17 cellular contexts compared by ENCODE assay signal in the genomic region with DNA sequence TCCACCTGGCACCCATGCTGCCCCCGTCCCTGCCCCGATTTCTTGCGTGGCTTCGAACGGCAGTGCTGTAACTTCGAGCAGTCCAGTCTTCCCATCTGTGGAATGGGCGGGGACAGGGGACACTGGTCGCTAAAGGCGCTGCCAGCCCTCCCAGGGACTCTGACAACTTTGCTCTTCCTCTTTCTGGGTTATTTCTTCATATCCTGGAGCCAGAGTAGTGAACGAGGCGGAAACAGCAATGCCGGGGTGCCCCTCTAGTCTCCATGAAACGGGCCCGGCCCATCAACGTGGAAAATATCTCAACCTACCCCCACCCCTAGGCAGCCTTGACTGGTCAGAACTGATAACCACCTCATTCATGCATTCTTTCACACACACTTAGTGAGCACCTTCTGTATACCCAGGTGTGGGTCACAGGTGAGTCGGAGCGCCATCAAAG. TPM values are rescaled to one million over a fixed set of nuclear protein-coding genes. Genes with fewer than 3 reads are reported as not detected.
DNase-seq lines count a peak whose midpoint lies in the region; ATAC-seq and TF ChIP-seq lines count a peak whose summit lies in the region.
"Had no signal": no experiment of that assay in that cellular context is flagged by ENCODE, and none has a peak within 500 bp of the region (broad histone marks: within the 10 kb centered on the region; RNA-seq: fewer than 3 reads in every experiment).

No MANE protein-coding gene starts in this region.

- WGBS in psoas muscle, 3 donors: 81 to 83% (median 81%) methylated on average over 17 of the region's 17 CpGs

- peaks cover 18% of the 10 kb centered on the region for H3K4me1 Mint-ChIP-seq in MCF 10A (ENCODE audit: insufficient read depth, unreplicated experiment)

- H3K4me3 Mint-ChIP-seq in MCF 10A (ENCODE audit: unreplicated experiment): no peak overlapping the region
- H3K4me3 Mint-ChIP-seq: activated CD4-positive, alpha-beta memory T cell treated with anti-CD3 and anti-CD28 coated beads for 36 hours; endodermal cell; H9 had no signal

- H3K4me1 ChIP-seq in right atrium auricular region (peaks cover 0 to 41% of the 10 kb centered on the region in 2 donors), psoas muscle (no peaks in the 10 kb centered on the region), A673 (ENCODE audit: insufficient read depth, low read length, poor library complexity, severe bottlenecking) (peaks cover 20% of the 10 kb centered on the region)

- H3K9me3 Mint-ChIP-seq in MCF 10A (ENCODE audit: unreplicated experiment): no peaks in the 10 kb centered on the region
- H3K9me3 Mint-ChIP-seq: activated CD4-positive, alpha-beta memory T cell treated with anti-CD3 and anti-CD28 coated beads for 36 hours; endodermal cell; H9 had no signal

- no peak overlapping the region for H3K27ac Mint-ChIP-seq in MCF 10A (ENCODE audit: low read depth, unreplicated experiment)
- H3K27ac Mint-ChIP-seq: activated CD4-positive, alpha-beta memory T cell treated with anti-CD3 and anti-CD28 coated beads for 36 hours; endodermal cell; H9 had no signal

- no peaks in the 10 kb centered on the region for H3K27me3 Mint-ChIP-seq in MCF 10A (ENCODE audit: insufficient read depth, unreplicated experiment)
- H3K27me3 Mint-ChIP-seq: activated CD4-positive, alpha-beta memory T cell treated with anti-CD3 and anti-CD28 coated beads for 36 hours had no signal

- POLR2A ChIA-PET in A673 (lab: Charles Lee; ENCODE audit: low non-redundant PET): no interaction called here
- POLR2A ChIA-PET in MCF 10A (lab: Yijun Ruan, JAX): interaction anchor here (0.6 to 3.9 kb wide), 2 partner anchors 13 to 54 kb away, joined by 3 to 17 read pairs; partner anchors contain the start of gene NOL12

- DNase-seq in GF-D8 (lab: John Stamatoyannopoulos, UW): peak; percentile 89
- DNase-seq in SIG-M5 treated with dmso at 0.1 percent for 504 hours (lab: John Stamatoyannopoulos, UW; ENCODE audit: unreplicated experiment): peak; percentile 95
- no peak for DNase-seq in right atrium auricular region (ENCODE audit: low spot score)
- DNase-seq in psoas muscle: peak; percentile 49 to 68
- no peak for DNase-seq in A673 (ENCODE audit: low spot score)
- no peak for DNase-seq in NCI-H2171 treated with DMSO at 0.1 percent for 48 hours (lab: John Stamatoyannopoulos, UW)
- DNase-seq in MCF 10A (ENCODE audit: unreplicated experiment): no peak
- DNase-seq: activated CD4-positive, alpha-beta memory T cell treated with anti-CD3 and anti-CD28 coated beads for 36 hours; activated gamma-delta T cell treated with Interleukin-2 at 50 U/mL for 16 hours; DMS53; endodermal cell; H9; NCI-H1092 treated with DMSO at 0.1 percent for 48 hours; T-helper 2 cell had no signal

- CTCF ChIA-PET in A673 (lab: Charles Lee) (no interaction called here), MCF 10A (lab: Yijun Ruan, JAX) (no interaction called here)

- BruUV-seq in A673 (replicated peaks; lab: Mats Ljungman, UMichigan) (no TSS peak), MCF 10A (replicated peaks; lab: Mats Ljungman, UMichigan) (no TSS peak)

- ATAC-seq in psoas muscle (no peak), HG02973 (IDR thresholded peaks at IDR 0.05; ENCODE audit: unreplicated experiment) (no peak)
- ATAC-seq: GM12878 had no signal

- H3K36me3 Mint-ChIP-seq in MCF 10A (ENCODE audit: insufficient read depth, unreplicated experiment): no peaks in the 10 kb centered on the region

- H3K36me3 ChIP-seq in right atrium auricular region: no peaks in the 10 kb centered on the region
- H3K36me3 ChIP-seq in psoas muscle (ENCODE audit: insufficient read depth in 1 of 2, low read depth in 1 of 2): no peaks in the 10 kb centered on the region
- no peaks in the 10 kb centered on the region for H3K36me3 ChIP-seq in A673 (ENCODE audit: insufficient read depth, low read length, poor library complexity, severe bottlenecking)
- H3K36me3 ChIP-seq: tibial nerve had no signal

- H3K9me3 ChIP-seq in right atrium auricular region: no peaks in the 10 kb centered on the region
- no peaks in the 10 kb centered on the region for H3K9me3 ChIP-seq in psoas muscle
- H3K9me3 ChIP-seq in A673 (ENCODE audit: low read depth, low read length, poor library complexity, severe bottlenecking): no peaks in the 10 kb centered on the region
- H3K9me3 ChIP-seq: tibial nerve had no signal

- intact Hi-C loops in psoas muscle (cut with DNase I): loop anchor here (5.0 kb wide), 1 partner anchor 42 kb away; the partner anchor contains the start of gene TRIOBP (in 2 of the 2)
- intact Hi-C loops in A673 (cut with micrococcal nuclease; ENCODE audit: unreplicated experiment): no loop called here
- intact Hi-C loops in MCF 10A (cut with micrococcal nuclease): no loop called here

- TF ChIP-seq CTCF in right atrium auricular region (IDR thresholded peaks at IDR 0.05) (no peak), psoas muscle (IDR thresholded peaks at IDR 0.05) (no peak), A673 (conservative IDR thresholded peaks at IDR 0.05; ENCODE audit: low read depth, low read length) (no peak), MCF 10A (IDR thresholded peaks at IDR 0.05; ENCODE audit: unreplicated experiment) (no peak)

- no peak overlapping the region for H3K4me3 ChIP-seq in right atrium auricular region
- H3K4me3 ChIP-seq in psoas muscle: no peak overlapping the region
- no peak overlapping the region for H3K4me3 ChIP-seq in A673 (ENCODE audit: low read depth, low read length, poor library complexity, severe bottlenecking)
- H3K4me3 ChIP-seq: GM12878, tibial nerve had no signal

- H3K27me3 ChIP-seq in right atrium auricular region (no peaks in the 10 kb centered on the region), psoas muscle (ENCODE audit: insufficient read depth in 3 of 3, low read length in 2 of 3) (peaks cover 0 to 5% (median 4%) of the 10 kb centered on the region in 3 donors), A673 (replicated peaks; ENCODE audit: insufficient read depth, low read depth, low read length, poor library complexity) (no peaks in the 10 kb centered on the region)
- H3K27me3 ChIP-seq: tibial nerve had no signal

- H3K27ac ChIP-seq in right atrium auricular region (peak overlapping the region; percentile 24 to 57), psoas muscle (peak overlapping the region; percentile 9), A673 (ENCODE audit: low read depth, low read length, poor library complexity, severe bottlenecking) (no peak overlapping the region)

RNA-seq across cellular contexts. Expression of gene TRIOBP, which starts 42.8 kb away (rescaled TPM):
- 100 to 1,000 TPM; 108 to 118 TPM for total RNA-seq in right atrium auricular region
- total RNA-seq in psoas muscle: 10 to 100 TPM; 22.1 to 34.6 (median 24.5) TPM
- 10 to 100 TPM; 19.1 to 42.7 (median 24.7) TPM for polyA plus RNA-seq in psoas muscle
- total RNA-seq in A673 (2021): 28.7 and 35.1 TPM in 2 replicates
- 42.5 and 45.7 TPM in 2 replicates for total RNA-seq in MCF 10A (2022)

RNA-seq across cellular contexts. Expression of gene NOL12, which starts 53.5 kb away (rescaled TPM):
- total RNA-seq in right atrium auricular region: 10 to 100 TPM; 17.8 to 24.7 TPM
- total RNA-seq in psoas muscle: 10 to 100 TPM; 11.9 to 15.4 (median 12.3) TPM
- polyA plus RNA-seq in psoas muscle: 10 to 100 TPM; 21.0 to 43.4 (median 22.0) TPM
- total RNA-seq in A673 (2021): 51.9 and 52.9 TPM in 2 replicates
- total RNA-seq in MCF 10A (2022): 47.1 and 50.8 TPM in 2 replicates

Comparison
In these comparisons a context has a peak if more than half of its experiments do, and no peak if none do; other contexts are left out.
1. DNase-seq: peak in GF-D8 (single experiment), SIG-M5 treated with dmso at 0.1 percent for 504 hours (single experiment) and psoas muscle (2 of 2); none in right atrium auricular region (single experiment), A673 (single experiment), NCI-H2171 treated with DMSO at 0.1 percent for 48 hours (single experiment) and MCF 10A (single experiment).
2. intact Hi-C loops: an anchor here in psoas muscle (5.0 kb wide); none called in A673 and MCF 10A.